In genomic region chr5:14295610-14296009, GRCh38 we compare ENCODE assay signal across 26 cellular contexts.
DNase-seq lines count a peak whose midpoint lies in the region; ATAC-seq and TF ChIP-seq lines count a peak whose summit lies in the region.
"Had no signal": no experiment of that assay in that cellular context is flagged by ENCODE, and none has a peak within 500 bp of the region (broad histone marks: within the 10 kb centered on the region; RNA-seq: fewer than 3 reads in every experiment).

No MANE protein-coding gene starts in this region.

- peaks cover 53% of the 10 kb centered on the region for H3K4me1 Mint-ChIP-seq in HFFc6 (ENCODE audit: low read depth)
- H3K4me1 Mint-ChIP-seq: IgD-negative memory B cell had no signal

- in situ Hi-C loops in G401 (cut with HindIII; ENCODE audit: low sequenced_read_pairs), result loop anchor here (25.0 kb wide), 1 partner anchor 308 kb away; no protein-coding TSS in a partner anchor

- no peaks in the 10 kb centered on the region for H3K9me3 Mint-ChIP-seq in HFFc6
- H3K9me3 Mint-ChIP-seq: IgD-negative memory B cell had no signal

- peaks cover 89% of the 10 kb centered on the region for H3K36me3 ChIP-seq in osteoblast (ENCODE audit: insufficient read depth, low read length)

- peak overlapping the region; percentile 27 for H3K27ac Mint-ChIP-seq in HFFc6

- TF ChIP-seq CTCF in HFFc6 (IDR thresholded peaks at IDR 0.05) (no peak), osteoblast (IDR thresholded peaks at IDR 0.05; ENCODE audit: extremely low read depth, low read depth, low read length) (no peak)

- peak; percentile 73 for DNase-seq in G401 (ENCODE audit: low spot score)
- DNase-seq in HFFc6, result no peak
- no peak for DNase-seq in left cardiac atrium
- no peak for DNase-seq in osteoblast (ENCODE audit: insufficient read length, low spot score, missing footprints)
- DNase-seq in activated T-cell treated with anti-CD3 and anti-CD28 coated beads for 4 hours, result no peak
- DNase-seq in HuH-7 (ENCODE audit: low spot score), result no peak
- DNase-seq: activated CD4-positive, alpha-beta T cell treated with anti-CD3 and anti-CD28 coated beads, Interleukin-2, amount 50 U/mL, for 4 hours; activated naive CD4-positive, alpha-beta T cell treated with anti-CD3 and anti-CD28 coated beads, Interleukin-2, amount 50 U/mL, for 16 hours; amniotic stem cell; colonic mucosa; effector CD8-positive, alpha-beta T cell; EL; GOT3; kidney glomerular epithelial cell; NCI-H1048; NCI-H187 treated with DMSO at 0.1 percent for 48 hours; NCI-H2227 treated with DMSO at 0.1 percent for 48 hours; NCI-H526 treated with DMSO at 0.1 percent for 48 hours; occipital lobe; SJCRH30; stimulated activated CD8-positive, alpha-beta memory T cell treated with anti-CD3 and anti-CD28 coated beads, Interleukin-4, amount 100 ng/mL, for 48 hours; transverse colon had no signal

- peaks cover 25% of the 10 kb centered on the region for H4K20me1 ChIP-seq in osteoblast (ENCODE audit: insufficient read depth, low read length)

- H3K9me3 ChIP-seq in osteoblast (ENCODE audit: low read depth, low read length), result no peaks in the 10 kb centered on the region
- H3K9me3 ChIP-seq: colonic mucosa, SJCRH30, transverse colon had no signal

- no peak overlapping the region; the same call in 1 of the 2 replicates for H3K4me3 Mint-ChIP-seq in HFFc6
- H3K4me3 Mint-ChIP-seq: IgD-negative memory B cell had no signal

- no peak overlapping the region for H2AFZ ChIP-seq in osteoblast (ENCODE audit: low read length)

- peaks cover 20% of the 10 kb centered on the region for H3K4me1 ChIP-seq in osteoblast (ENCODE audit: insufficient read depth, low read length)
- H3K4me1 ChIP-seq: colonic mucosa, SJCRH30, transverse colon had no signal

- H3K27me3 Mint-ChIP-seq in HFFc6 (ENCODE audit: insufficient read depth), result peaks cover 15% of the 10 kb centered on the region
- H3K27me3 Mint-ChIP-seq: IgD-negative memory B cell had no signal

- ATAC-seq in left cardiac atrium (peak; percentile 60 to 69), HG02852 (IDR thresholded peaks at IDR 0.05; ENCODE audit: unreplicated experiment) (no peak)

- H3K4me2 ChIP-seq in osteoblast (ENCODE audit: insufficient read depth, low read length), result no peak overlapping the region

- peak overlapping the region; percentile 16 for H3K27ac ChIP-seq in osteoblast (ENCODE audit: low read depth, low read length)
- H3K27ac ChIP-seq: colonic mucosa, epithelial cell of prostate, SJCRH30, transverse colon had no signal

- peaks cover 96% of the 10 kb centered on the region for H3K79me2 ChIP-seq in osteoblast (ENCODE audit: insufficient read depth, low read length)

- intact Hi-C loops in left cardiac atrium (cut with DNase I), result no loop called here

- peaks cover 74% of the 10 kb centered on the region for H3K36me3 Mint-ChIP-seq in HFFc6 (ENCODE audit: low read depth)

- no peak overlapping the region for H3K4me3 ChIP-seq in osteoblast (ENCODE audit: insufficient read depth, low read length)
- H3K4me3 ChIP-seq: colonic mucosa, SJCRH30, skin epidermis, transverse colon had no signal

- no peaks in the 10 kb centered on the region for H3K27me3 ChIP-seq in osteoblast (ENCODE audit: insufficient read depth, low read length)
- H3K27me3 ChIP-seq: colonic mucosa, SJCRH30, transverse colon had no signal
